8 cellular contexts compared by ENCODE assay signal in the genomic region with DNA sequence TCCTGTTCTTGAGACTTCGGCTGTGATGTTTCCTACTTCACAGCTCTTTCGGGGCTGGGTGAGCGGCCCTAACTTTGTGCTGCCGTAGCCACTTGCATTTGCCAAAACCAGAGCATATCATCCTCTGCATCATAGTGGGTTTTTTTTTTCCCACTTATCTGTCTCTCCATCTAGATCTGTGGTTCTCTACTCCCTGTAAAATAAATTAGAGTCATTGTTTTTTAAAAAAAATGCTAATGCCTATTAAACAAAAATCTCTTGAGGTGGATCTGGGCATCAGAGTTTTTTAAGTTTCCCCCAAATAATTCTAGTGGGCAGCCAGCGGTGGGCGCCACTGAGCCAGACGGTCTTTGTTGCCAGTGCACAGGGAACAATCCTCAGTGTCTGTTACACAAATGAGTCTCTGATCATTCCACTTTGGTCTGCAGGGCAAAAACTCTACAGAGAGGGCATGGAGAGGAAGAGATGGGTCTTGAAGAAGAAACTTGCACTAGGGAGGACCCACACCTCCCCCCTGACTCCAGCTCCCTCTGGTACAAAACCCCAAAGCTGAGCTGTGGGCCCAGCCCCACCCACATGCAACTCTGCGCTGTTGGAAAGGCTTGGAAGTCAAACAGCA.
A peak's percentile ranks its signal among the peaks of the same experiment; 100 is the strongest.
DNase-seq lines count a peak whose midpoint lies in the region; ATAC-seq, FAIRE-seq and TF ChIP-seq lines count a peak whose summit lies in the region.

No MANE protein-coding gene starts in this region.

- TF ChIP-seq POLR2A in ovary (IDR thresholded peaks at IDR 0.05), result no peak

- peak overlapping the region; percentile 73 for H3K4me3 Mint-ChIP-seq in activated T-helper 1 cell treated with anti-CD3 and anti-CD28 coated beads, Interleukin-12 subunit alpha, Interleukin-12 subunit beta, Interleukin-2, Interleukin-4 antibody, amounts not matched to agents 30 ng/mL and 10 ng/mL and 1 ng/mL, durations not matched to agents 14 hours and 24 hours and 36 hours

- ATAC-seq in sciatic nerve, result no peak
- ATAC-seq in HG03469 (IDR thresholded peaks at IDR 0.05; ENCODE audit: unreplicated experiment), result no peak

- no peak overlapping the region for H2BK5ac ChIP-seq in mesendoderm (ENCODE audit: low read length)

- H3K27ac Mint-ChIP-seq in activated T-helper 1 cell treated with anti-CD3 and anti-CD28 coated beads, Interleukin-12 subunit alpha, Interleukin-12 subunit beta, Interleukin-2, Interleukin-4 antibody, amounts not matched to agents 30 ng/mL and 10 ng/mL and 1 ng/mL, durations not matched to agents 14 hours and 24 hours and 36 hours, result peak overlapping the region; percentile 97

- no CpG with 5 or more reads among the region's 8 CpGs for WGBS in mesendoderm (ENCODE audit: extremely low coverage, insufficient coverage, low lambda C conversion rate)
- 82 to 86% (median 85%) methylated on average over 8 of the region's 8 CpGs for WGBS in ovary, 3 donors

- no peaks in the 10 kb centered on the region for H3K36me3 ChIP-seq in mesendoderm (ENCODE audit: control insufficient read depth, insufficient read depth, low read length)
- H3K36me3 ChIP-seq in ovary, result no peaks in the 10 kb centered on the region

- DNase-seq in COLO668 (lab: John Stamatoyannopoulos, UW; ENCODE audit: unreplicated experiment) (peak; percentile 11), M059J (ENCODE audit: low read depth) (peak; percentile 77), mesendoderm (no peak), D721Med (ENCODE audit: insufficient read length, low spot score) (no peak), ovary (no peak), sciatic nerve (ENCODE audit: low spot score) (no peak)
- no peak for DNase-seq in activated T-helper 1 cell treated with anti-CD3 and anti-CD28 coated beads, Interleukin-12 subunit alpha, Interleukin-12 subunit beta, Interleukin-2, Interleukin-4 antibody, amounts not matched to agents 30 ng/mL and 10 ng/mL and 1 ng/mL, durations not matched to agents 14 hours and 24 hours and 36 hours (ENCODE audit: low spot score)

- H3K4me1 Mint-ChIP-seq in activated T-helper 1 cell treated with anti-CD3 and anti-CD28 coated beads, Interleukin-12 subunit alpha, Interleukin-12 subunit beta, Interleukin-2, Interleukin-4 antibody, amounts not matched to agents 30 ng/mL and 10 ng/mL and 1 ng/mL, durations not matched to agents 14 hours and 24 hours and 36 hours (ENCODE audit: low read depth), result peaks cover 89% of the 10 kb centered on the region

- H3K79me1 ChIP-seq in mesendoderm (ENCODE audit: low read length), result no peaks in the 10 kb centered on the region

- peaks cover 22% of the 10 kb centered on the region for H3K9me3 Mint-ChIP-seq in activated T-helper 1 cell treated with anti-CD3 and anti-CD28 coated beads, Interleukin-12 subunit alpha, Interleukin-12 subunit beta, Interleukin-2, Interleukin-4 antibody, amounts not matched to agents 30 ng/mL and 10 ng/mL and 1 ng/mL, durations not matched to agents 14 hours and 24 hours and 36 hours

- H2BK120ac ChIP-seq in mesendoderm (ENCODE audit: low read depth, low read length), result no peak overlapping the region

- H3K9me3 ChIP-seq in ovary, result no peaks in the 10 kb centered on the region

- no peak overlapping the region for H4K5ac ChIP-seq in mesendoderm (ENCODE audit: low read length)

- no peak overlapping the region for H4K8ac ChIP-seq in mesendoderm (ENCODE audit: low read depth, low read length)

- peaks cover 1% of the 10 kb centered on the region for H3K27me3 Mint-ChIP-seq in activated T-helper 1 cell treated with anti-CD3 and anti-CD28 coated beads, Interleukin-12 subunit alpha, Interleukin-12 subunit beta, Interleukin-2, Interleukin-4 antibody, amounts not matched to agents 30 ng/mL and 10 ng/mL and 1 ng/mL, durations not matched to agents 14 hours and 24 hours and 36 hours (ENCODE audit: insufficient read depth)

- peak overlapping the region; percentile 31 for H3K18ac ChIP-seq in mesendoderm (ENCODE audit: low read length)

- H3K23ac ChIP-seq in mesendoderm (ENCODE audit: low read length), result no peak overlapping the region

- peak overlapping the region; percentile 78 for H2AK5ac ChIP-seq in mesendoderm (ENCODE audit: low read length)

- no peak overlapping the region for H3K4me3 ChIP-seq in mesendoderm (ENCODE audit: low read length)
- H3K4me3 ChIP-seq in ovary, result no peak overlapping the region

- peaks cover 11% of the 10 kb centered on the region for H3K36me3 Mint-ChIP-seq in activated T-helper 1 cell treated with anti-CD3 and anti-CD28 coated beads, Interleukin-12 subunit alpha, Interleukin-12 subunit beta, Interleukin-2, Interleukin-4 antibody, amounts not matched to agents 30 ng/mL and 10 ng/mL and 1 ng/mL, durations not matched to agents 14 hours and 24 hours and 36 hours (ENCODE audit: low read depth)

- intact Hi-C loops in activated T-helper 1 cell treated with anti-CD3 and anti-CD28 coated beads, Interleukin-12 subunit alpha, Interleukin-12 subunit beta, Interleukin-2, Interleukin-4 antibody, amounts not matched to agents 30 ng/mL and 10 ng/mL and 1 ng/mL, durations not matched to agents 14 hours and 24 hours and 36 hours (cut with micrococcal nuclease), result loop anchor here (2.0 kb wide), 1 partner anchor 708 kb away; a partner anchor contains a TSS
- intact Hi-C loops in ovary (cut with DNase I), result no loop called here
- intact Hi-C loops in sciatic nerve (cut with DNase I), result no loop called here

- H3K79me2 ChIP-seq in mesendoderm (ENCODE audit: control insufficient read depth, insufficient read depth, low read length), result no peaks in the 10 kb centered on the region

- no peak overlapping the region for H2BK15ac ChIP-seq in mesendoderm (replicated peaks; ENCODE audit: low read depth)

- H3K4me1 ChIP-seq in mesendoderm (ENCODE audit: control insufficient read depth, low read depth, low read length), result peaks cover 6% of the 10 kb centered on the region
- no peaks in the 10 kb centered on the region for H3K4me1 ChIP-seq in ovary (ENCODE audit: insufficient read depth)

- H3K27ac ChIP-seq in mesendoderm (ENCODE audit: low read depth, low read length) (no peak overlapping the region), ovary (no peak overlapping the region)

- H3K27me3 ChIP-seq in mesendoderm (ENCODE audit: insufficient read depth, low read length, poor library complexity) (no peaks in the 10 kb centered on the region), ovary (no peaks in the 10 kb centered on the region)

- FAIRE-seq in D721Med (lab: Jason Lieb, UNC), result no peak

- H3K4ac ChIP-seq in mesendoderm (ENCODE audit: low read depth, low read length), result no peak overlapping the region

- H3K56ac ChIP-seq in mesendoderm (ENCODE audit: low read length), result peak overlapping the region; percentile 71

- H3K4me2 ChIP-seq in mesendoderm (ENCODE audit: low read length), result no peak overlapping the region

- no peak for TF ChIP-seq EP300 in ovary (IDR thresholded peaks at IDR 0.05)

- no peak overlapping the region for H3K9ac ChIP-seq in mesendoderm (ENCODE audit: low read length)

- TF ChIP-seq CTCF in D721Med (IDR thresholded peaks at IDR 0.05; ENCODE audit: insufficient read depth, missing control alignments) (no peak), ovary (IDR thresholded peaks at IDR 0.05) (no peak)

Comparison
In these comparisons a context has a peak if more than half of its experiments do, and no peak if none do; other contexts are left out.
1. DNase-seq: peak in COLO668 (single experiment) and M059J (single experiment); none in activated T-helper 1 cell treated with anti-CD3 and anti-CD28 coated beads, Interleukin-12 subunit alpha, Interleukin-12 subunit beta, Interleukin-2, Interleukin-4 antibody, amounts not matched to agents 30 ng/mL and 10 ng/mL and 1 ng/mL, durations not matched to agents 14 hours and 24 hours and 36 hours (single experiment), mesendoderm (single experiment), D721Med (single experiment), ovary (0 of 5) and sciatic nerve (single experiment).